ENCODE assay signal across 12 cellular contexts in genomic region chr6:149320745-149321240, GRCh38. TPM values are rescaled to one million over a fixed set of nuclear protein-coding genes. Genes with fewer than 3 reads are reported as not detected.
DNase-seq lines count a peak whose midpoint lies in the region; ATAC-seq and TF ChIP-seq lines count a peak whose summit lies in the region.
"Had no signal": no experiment of that assay in that cellular context is flagged by ENCODE, and none has a peak within 500 bp of the region (broad histone marks: within the 10 kb centered on the region; RNA-seq: fewer than 3 reads in every experiment).

No MANE protein-coding gene starts in this region.

- no peak for ATAC-seq in Right ventricle myocardium inferior
- no peak for ATAC-seq in T-helper 17 cell
- ATAC-seq in gastroesophageal sphincter = no peak
- ATAC-seq in HG03439 (IDR thresholded peaks at IDR 0.05; ENCODE audit: unreplicated experiment) = no peak

- H3K36me3 ChIP-seq in left ventricle myocardium inferior (no peaks in the 10 kb centered on the region), gastroesophageal sphincter (no peaks in the 10 kb centered on the region), transverse colon (no peaks in the 10 kb centered on the region), adrenal gland (replicated peaks in 1 of 2) (no peaks in the 10 kb centered on the region)
- H3K36me3 ChIP-seq: neutrophil, upper lobe of left lung had no signal

- H3K4me1 ChIP-seq in left ventricle myocardium inferior (peaks cover 90% of the 10 kb centered on the region), gastroesophageal sphincter (peaks cover 23 to 73% (median 24%) of the 10 kb centered on the region in 3 donors), transverse colon (peaks cover 11 to 77% (median 50%) of the 10 kb centered on the region in 4 donors), adrenal gland (replicated peaks in 1 of 2) (peaks cover 21 to 70% of the 10 kb centered on the region in 2 donors)

- peaks cover 32% of the 10 kb centered on the region for H3K4me1 Mint-ChIP-seq in T-helper 17 cell

- TF ChIP-seq CTCF in left ventricle myocardium inferior (IDR thresholded peaks at IDR 0.05; ENCODE audit: borderline replicate concordance) (no peak), gastroesophageal sphincter (IDR thresholded peaks at IDR 0.05) (no peak), transverse colon (IDR thresholded peaks at IDR 0.05) (no peak), adrenal gland (IDR thresholded peaks at IDR 0.05) (no peak)

- H3K9me3 ChIP-seq in left ventricle myocardium inferior (replicated peaks) (no peaks in the 10 kb centered on the region), T-helper 17 cell (ENCODE audit: control insufficient read depth, low read length, poor library complexity, severe bottlenecking) (no peaks in the 10 kb centered on the region), gastroesophageal sphincter (no peaks in the 10 kb centered on the region), transverse colon (no peaks in the 10 kb centered on the region), adrenal gland (replicated peaks in 1 of 3) (no peaks in the 10 kb centered on the region)
- H3K9me3 ChIP-seq: neutrophil, upper lobe of left lung had no signal

- peak overlapping the region; percentile 98 for H3K4me3 Mint-ChIP-seq in T-helper 17 cell

- intact Hi-C loops in left ventricle myocardium inferior (cut with micrococcal nuclease) (no loop called here), Right ventricle myocardium inferior (cut with DNase I) (no loop called here), transverse colon (cut with DNase I; ENCODE audit: low total_unique reads) (no loop called here), adrenal gland (cut with DNase I) (no loop called here)

- TF ChIP-seq POLR2A in gastroesophageal sphincter (IDR thresholded peaks at IDR 0.05) = no peak
- TF ChIP-seq POLR2A in transverse colon (IDR thresholded peaks at IDR 0.05) = no peak
- TF ChIP-seq POLR2A in adrenal gland (IDR thresholded peaks at IDR 0.05) = no peak

- TF ChIP-seq EP300 in gastroesophageal sphincter (IDR thresholded peaks at IDR 0.05) (no peak), transverse colon (IDR thresholded peaks at IDR 0.05; ENCODE audit: low read depth) (no peak)

- H3K27me3 Mint-ChIP-seq in T-helper 17 cell = no peaks in the 10 kb centered on the region

- H3K27ac ChIP-seq in left ventricle myocardium inferior (replicated peaks) = peak overlapping the region; percentile 21
- H3K27ac ChIP-seq in gastroesophageal sphincter = peak overlapping the region; percentile 29 to 99 (median 73)
- H3K27ac ChIP-seq in transverse colon = peak overlapping the region; percentile 20 to 99 (median 28)
- H3K27ac ChIP-seq in adrenal gland = peak overlapping the region in 1 of 5 donors; percentile 95
- H3K27ac ChIP-seq: neutrophil had no signal

- H3K27me3 ChIP-seq in left ventricle myocardium inferior (ENCODE audit: low read depth) = no peaks in the 10 kb centered on the region
- H3K27me3 ChIP-seq in gastroesophageal sphincter = no peaks in the 10 kb centered on the region
- H3K27me3 ChIP-seq in transverse colon = no peaks in the 10 kb centered on the region
- H3K27me3 ChIP-seq in adrenal gland = no peaks in the 10 kb centered on the region
- H3K27me3 ChIP-seq: neutrophil, upper lobe of left lung had no signal

- peak overlapping the region; percentile 97 for H3K27ac Mint-ChIP-seq in T-helper 17 cell

- H3K4me3 ChIP-seq in left ventricle myocardium inferior (no peak overlapping the region), gastroesophageal sphincter (no peak overlapping the region), transverse colon (no peak overlapping the region), adrenal gland (no peak overlapping the region)

- H3K36me3 Mint-ChIP-seq in T-helper 17 cell (ENCODE audit: low read depth) = peaks cover 4% of the 10 kb centered on the region

- DNase-seq in left ventricle myocardium inferior (no peak), Right ventricle myocardium inferior (ENCODE audit: missing footprints) (no peak), T-helper 17 cell (no peak), transverse colon (no peak), NCI-H82 (lab: John Stamatoyannopoulos, UW) (no peak), adrenal gland (no peak)
- DNase-seq: GOT3, MV-4-11, upper lobe of left lung had no signal

- in situ Hi-C loops in transverse colon (cut with MboI; ENCODE audit: low pct_ligation_motif_present in 1 of 4, low pct_unique_long_range_greater_than_20kb in 1 of 4, low sequenced_read_pairs in 3 of 4) = no loop called here

RNA-seq across cellular contexts. Expression of gene TAB2, which starts 3.3 kb away (rescaled TPM):
- 56.7 TPM for total RNA-seq in left ventricle myocardium inferior
- 57.4 TPM for total RNA-seq in Right ventricle myocardium inferior
- total RNA-seq in T-helper 17 cell = 100 to 1,000 TPM; 192 to 199 TPM
- 100 to 1,000 TPM in 2 of 4 donors, 10 to 100 TPM in 2; 69.5 to 111 (median 97.0) TPM for total RNA-seq in gastroesophageal sphincter
- total RNA-seq in transverse colon = 10 to 100 TPM; 43.6 to 89.9 (median 64.7) TPM
- 10 to 100 TPM; 35.9 to 68.8 (median 49.4) TPM for total RNA-seq in adrenal gland
- polyA plus RNA-seq in adrenal gland = 10 to 100 TPM; 10.8 to 59.4 (median 18.8) TPM
